Comparison of ENCODE assay signal across 8 cellular contexts in genomic region chr7:73451780-73452398, GRCh38. TPM values are rescaled to one million over a fixed set of nuclear protein-coding genes. Genes with fewer than 3 reads are reported as not detected.
DNase-seq lines count a peak whose midpoint lies in the region; ATAC-seq and TF ChIP-seq lines count a peak whose summit lies in the region.

No MANE protein-coding gene starts in this region.

- no peaks in the 10 kb centered on the region for H3K27me3 ChIP-seq in SU-DHL-6 (ENCODE audit: low read length)

- DNase-seq in activated T-cell treated with anti-CD3 and anti-CD28 coated beads, Interleukin-2, amount 50 U/mL, for 72 hours: peak in 1 of 2 donors; percentile 30
- no peak for DNase-seq in activated T-cell treated with anti-CD3 and anti-CD28 coated beads, Interleukin-2, amount 50 U/mL, for 48 hours
- DNase-seq in MV-4-11 (lab: John Stamatoyannopoulos, UW) (peak; percentile 44), fibroblast of the conjunctiva (ENCODE audit: low read depth) (peak; percentile 69), omental fat pad (ENCODE audit: low spot score) (no peak)

- no peak overlapping the region for H3K9ac ChIP-seq in SU-DHL-6 (ENCODE audit: low read length)

- H3F3A ChIP-seq in SU-DHL-6 (ENCODE audit: insufficient read depth): peaks cover 35% of the 10 kb centered on the region

- H3K9me3 Mint-ChIP-seq in activated T-cell treated with anti-CD3 and anti-CD28 coated beads, Interleukin-2, amount 50 U/mL, for 72 hours: no peaks in the 10 kb centered on the region

- H3K4me3 ChIP-seq in SU-DHL-6 (ENCODE audit: insufficient read depth, low read length, poor library complexity, severe bottlenecking): no peak overlapping the region

- H3K9me3 ChIP-seq in SU-DHL-6 (ENCODE audit: insufficient read depth, low read length): no peaks in the 10 kb centered on the region

- no peak overlapping the region for H2AFZ ChIP-seq in SU-DHL-6 (ENCODE audit: low read depth, low read length, severe bottlenecking)

- peak; percentile 50 to 62 for ATAC-seq in activated T-cell treated with anti-CD3 and anti-CD28 coated beads, Interleukin-2, amount 50 U/mL, for 72 hours (replicated peaks in 1 of 2)
- ATAC-seq in omental fat pad (ENCODE audit: low FRiP score) (no peak), GM21447 (IDR thresholded peaks at IDR 0.05; ENCODE audit: unreplicated experiment) (no peak), GM19395 (IDR thresholded peaks at IDR 0.05; ENCODE audit: unreplicated experiment) (no peak)

- no peaks in the 10 kb centered on the region for H3K4me1 Mint-ChIP-seq in activated T-cell treated with anti-CD3 and anti-CD28 coated beads, Interleukin-2, amount 50 U/mL, for 72 hours (ENCODE audit: low read depth)

- H3K27me3 Mint-ChIP-seq in activated T-cell treated with anti-CD3 and anti-CD28 coated beads, Interleukin-2, amount 50 U/mL, for 72 hours (ENCODE audit: low read depth): no peaks in the 10 kb centered on the region

- H3K27ac Mint-ChIP-seq in activated T-cell treated with anti-CD3 and anti-CD28 coated beads, Interleukin-2, amount 50 U/mL, for 72 hours: no peak overlapping the region

- peaks cover 5% of the 10 kb centered on the region; the same call in 1 of the 2 replicates for H3K79me2 ChIP-seq in SU-DHL-6 (ENCODE audit: insufficient read depth, low read length)

- no peaks in the 10 kb centered on the region for H3K9me2 ChIP-seq in SU-DHL-6 (replicated peaks; ENCODE audit: insufficient read depth, low read length)

- H3K4me2 ChIP-seq in SU-DHL-6 (ENCODE audit: low read depth, low read length, poor library complexity, severe bottlenecking): no peak overlapping the region

- H3K36me3 ChIP-seq in SU-DHL-6 (ENCODE audit: low read length): peaks cover 61% of the 10 kb centered on the region

- H3K4me3 Mint-ChIP-seq in activated T-cell treated with anti-CD3 and anti-CD28 coated beads, Interleukin-2, amount 50 U/mL, for 72 hours: no peak overlapping the region

- no peak overlapping the region for H3K27ac ChIP-seq in SU-DHL-6 (ENCODE audit: low read depth, low read length)

- TF ChIP-seq CTCF in SU-DHL-6 (IDR thresholded peaks at IDR 0.05; ENCODE audit: insufficient read depth, low read length, poor library complexity, severe bottlenecking) (peak; percentile 88), omental fat pad (IDR thresholded peaks at IDR 0.05) (peak in 2 of 3 donors; percentile 43 to 90)

- H3K36me3 Mint-ChIP-seq in activated T-cell treated with anti-CD3 and anti-CD28 coated beads, Interleukin-2, amount 50 U/mL, for 72 hours (ENCODE audit: insufficient read depth in 2 of 2): peaks cover 11 to 51% of the 10 kb centered on the region in 2 donors

- H4K20me1 ChIP-seq in SU-DHL-6 (ENCODE audit: low read depth, low read length): peaks cover 17% of the 10 kb centered on the region; the same call in 1 of the 2 replicates

RNA-seq across cellular contexts. Expression of gene FZD9, which starts 18.3 kb away (rescaled TPM):
- total RNA-seq in activated T-cell treated with anti-CD3 and anti-CD28 coated beads, Interleukin-2, amount 50 U/mL, for 72 hours: under 1 TPM; 0.14 to 0.29 TPM
- 1 to 10 TPM in 1 of 4 donors, under 1 TPM in 3; 0.65 to 1.1 (median 0.94) TPM for total RNA-seq in omental fat pad

Comparison
In these comparisons a context has a peak if more than half of its experiments do, and no peak if none do; other contexts are left out.
1. ATAC-seq: peak in activated T-cell treated with anti-CD3 and anti-CD28 coated beads, Interleukin-2, amount 50 U/mL, for 72 hours (2 of 2); none in omental fat pad (single experiment), GM21447 (single experiment) and GM19395 (single experiment).
2. DNase-seq: peak in MV-4-11 (single experiment) and fibroblast of the conjunctiva (single experiment); none in activated T-cell treated with anti-CD3 and anti-CD28 coated beads, Interleukin-2, amount 50 U/mL, for 48 hours (0 of 2) and omental fat pad (single experiment).